In genomic region chr2:113858764-113859163, GRCh38 we compare ENCODE assay signal across 1 cellular context.
TF ChIP-seq lines count a peak whose summit lies in the region.

No MANE protein-coding gene starts in this region.

TF ChIP-seq in WTC11, 78 proteins besides CTCF, POLR2A, EP300 and RAD21 (continued from another document):
- TF ChIP-seq NFYB (CRISPR knock-in tag; conservative IDR thresholded peaks at IDR 0.05; ENCODE audit: low read depth): no peak
- TF ChIP-seq NR1H2 (CRISPR knock-in tag; IDR thresholded peaks at IDR 0.05): no peak
- TF ChIP-seq TEAD1 (CRISPR knock-in tag; IDR thresholded peaks at IDR 0.05): no peak
